ENCODE assay signal across 8 cellular contexts in genomic region chr5:35618297-35618636, GRCh38.
DNase-seq lines count a peak whose midpoint lies in the region; ATAC-seq and TF ChIP-seq lines count a peak whose summit lies in the region.

No MANE protein-coding gene starts in this region.

- H3K4me1 ChIP-seq in mucosa of rectum (ENCODE audit: control insufficient read depth in 2 of 2, insufficient read depth in 2 of 2, low read length in 2 of 2): peaks cover 0 to 2% of the 10 kb centered on the region in 2 donors

- H3K4me1 Mint-ChIP-seq in stimulated activated naive CD8-positive, alpha-beta T cell treated with anti-CD3 and anti-CD28 coated beads, Interleukin-15, Interleukin-2, amounts not matched to agents 100 ng/mL and 50 ng/mL, for 24 hours (ENCODE audit: low read depth): peaks cover 42% of the 10 kb centered on the region
- peaks cover 32% of the 10 kb centered on the region for H3K4me1 Mint-ChIP-seq in dendritic cell treated with granulocyte-macrophage colony-stimulating factor and Interleukin-4, amounts not matched to agents 40 ng/mL and 50 ng/mL, for 4 days (ENCODE audit: low read depth)

- ATAC-seq in stimulated activated naive CD8-positive, alpha-beta T cell treated with anti-CD3 and anti-CD28 coated beads, Interleukin-15, Interleukin-2, amounts not matched to agents 100 U/mL and 50 U/mL, for 24 hours: no peak
- no peak for ATAC-seq in HG03095 (IDR thresholded peaks at IDR 0.05; ENCODE audit: unreplicated experiment)

- H3K9me3 ChIP-seq in mucosa of rectum (ENCODE audit: control insufficient read depth in 2 of 2, low read length in 2 of 2): no peaks in the 10 kb centered on the region

- no peak for TF ChIP-seq CTCF in GM10266 (IDR thresholded peaks at IDR 0.05; ENCODE audit: control insufficient read depth, insufficient read depth, low read depth, missing control alignments)

- intact Hi-C loops in dendritic cell treated with granulocyte-macrophage colony-stimulating factor and Interleukin-4, amounts not matched to agents 40 ng/mL and 50 ng/mL, for 4 days (cut with micrococcal nuclease): no loop called here

- no peaks in the 10 kb centered on the region for H3K36me3 Mint-ChIP-seq in stimulated activated naive CD8-positive, alpha-beta T cell treated with anti-CD3 and anti-CD28 coated beads, Interleukin-15, Interleukin-2, amounts not matched to agents 100 ng/mL and 50 ng/mL, for 24 hours (ENCODE audit: low read depth)
- peaks cover 6% of the 10 kb centered on the region for H3K36me3 Mint-ChIP-seq in dendritic cell treated with granulocyte-macrophage colony-stimulating factor and Interleukin-4, amounts not matched to agents 40 ng/mL and 50 ng/mL, for 4 days (ENCODE audit: low read depth)

- no peaks in the 10 kb centered on the region for H3K36me3 ChIP-seq in mucosa of rectum (ENCODE audit: control insufficient read depth in 2 of 2, insufficient read depth in 2 of 2, low read length in 2 of 2)

- H3K27ac Mint-ChIP-seq in stimulated activated naive CD8-positive, alpha-beta T cell treated with anti-CD3 and anti-CD28 coated beads, Interleukin-15, Interleukin-2, amounts not matched to agents 100 ng/mL and 50 ng/mL, for 24 hours: peak overlapping the region; percentile 57
- H3K27ac Mint-ChIP-seq in dendritic cell treated with granulocyte-macrophage colony-stimulating factor and Interleukin-4, amounts not matched to agents 40 ng/mL and 50 ng/mL, for 4 days: peak overlapping the region; percentile 76

- H3K9me3 Mint-ChIP-seq in stimulated activated naive CD8-positive, alpha-beta T cell treated with anti-CD3 and anti-CD28 coated beads, Interleukin-15, Interleukin-2, amounts not matched to agents 100 ng/mL and 50 ng/mL, for 24 hours: peaks cover 15% of the 10 kb centered on the region
- peaks cover 26% of the 10 kb centered on the region for H3K9me3 Mint-ChIP-seq in dendritic cell treated with granulocyte-macrophage colony-stimulating factor and Interleukin-4, amounts not matched to agents 40 ng/mL and 50 ng/mL, for 4 days

- H3K9ac ChIP-seq in mucosa of rectum (ENCODE audit: low read depth in 1 of 2, low read length in 2 of 2): peak overlapping the region; percentile 20 to 67

- H3K27ac ChIP-seq in mucosa of rectum (ENCODE audit: low read depth in 2 of 2, low read length in 2 of 2): no peak overlapping the region

- no peaks in the 10 kb centered on the region for H3K27me3 Mint-ChIP-seq in stimulated activated naive CD8-positive, alpha-beta T cell treated with anti-CD3 and anti-CD28 coated beads, Interleukin-15, Interleukin-2, amounts not matched to agents 100 ng/mL and 50 ng/mL, for 24 hours
- H3K27me3 Mint-ChIP-seq in dendritic cell treated with granulocyte-macrophage colony-stimulating factor and Interleukin-4, amounts not matched to agents 40 ng/mL and 50 ng/mL, for 4 days: no peaks in the 10 kb centered on the region

- DNase-seq in stimulated activated naive CD8-positive, alpha-beta T cell treated with anti-CD3 and anti-CD28 coated beads, Interleukin-15, Interleukin-2, amounts not matched to agents 100 U/mL and 50 U/mL, for 24 hours: no peak
- DNase-seq in GM10266 (ENCODE audit: extremely low spot score) (no peak), glomerular visceral epithelial cell (ENCODE audit: extremely low spot score) (no peak), GDM1 (lab: John Stamatoyannopoulos, UW) (no peak)

- peak overlapping the region; percentile 83 for H3K4me3 Mint-ChIP-seq in stimulated activated naive CD8-positive, alpha-beta T cell treated with anti-CD3 and anti-CD28 coated beads, Interleukin-15, Interleukin-2, amounts not matched to agents 100 ng/mL and 50 ng/mL, for 24 hours
- H3K4me3 Mint-ChIP-seq in dendritic cell treated with granulocyte-macrophage colony-stimulating factor and Interleukin-4, amounts not matched to agents 40 ng/mL and 50 ng/mL, for 4 days: peak overlapping the region; percentile 89

- H3K4me3 ChIP-seq in mucosa of rectum (ENCODE audit: low read length in 2 of 2): peak overlapping the region; percentile 76 to 80

- no peaks in the 10 kb centered on the region for H3K27me3 ChIP-seq in mucosa of rectum (ENCODE audit: control insufficient read depth in 2 of 2, insufficient read depth in 2 of 2, low read length in 2 of 2)
